Comparison of ENCODE assay signal across 8 cellular contexts in the genomic region with DNA sequence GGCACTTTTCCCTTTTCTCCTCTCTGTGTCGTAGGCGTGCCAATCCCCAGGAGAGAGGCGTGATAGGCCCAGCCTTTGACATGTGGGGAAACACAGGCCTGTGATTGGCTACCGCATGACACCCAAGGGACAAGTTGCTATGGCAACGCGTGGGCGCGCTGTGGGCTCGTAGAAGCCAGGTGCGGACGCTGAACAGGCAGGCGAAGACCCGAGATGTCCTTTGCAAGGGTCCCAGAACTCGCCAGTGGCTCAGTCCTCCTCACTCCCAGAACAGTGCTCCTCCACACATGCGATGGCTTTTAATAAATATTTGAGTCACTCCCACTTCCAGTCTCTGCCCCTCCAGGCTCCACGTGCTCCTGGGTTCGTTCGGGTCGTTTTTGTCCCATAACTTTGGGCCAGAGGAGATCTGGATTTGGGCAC.
DNase-seq lines count a peak whose midpoint lies in the region; ATAC-seq and TF ChIP-seq lines count a peak whose summit lies in the region.

No MANE protein-coding gene starts in this region.

- ATAC-seq in HG02840 (IDR thresholded peaks at IDR 0.05; ENCODE audit: low FRiP score, unreplicated experiment), result peak; percentile 71
- no peak for ATAC-seq in HG03025 (IDR thresholded peaks at IDR 0.05; ENCODE audit: low FRiP score, unreplicated experiment)

- peak overlapping the region; percentile 51 for H3K4me3 ChIP-seq in GM12865 (ENCODE audit: low read depth, low read length)
- peak overlapping the region; percentile 34 for H3K4me3 ChIP-seq in astrocyte of the spinal cord (ENCODE audit: low read depth, low read length)
- H3K4me3 ChIP-seq in retinal pigment epithelial cell (ENCODE audit: low read length), result peak overlapping the region; percentile 47

- DNase-seq in GM12865 (ENCODE audit: low read depth), result peak; percentile 96
- peak; percentile 44 for DNase-seq in NCI-H187 treated with DMSO at 0.1 percent for 48 hours (lab: John Stamatoyannopoulos, UW)
- peak; percentile 82 for DNase-seq in T1000 (lab: John Stamatoyannopoulos, UW)
- DNase-seq in astrocyte of the spinal cord (ENCODE audit: low read depth, low spot score), result peak; percentile 89
- peak; percentile 82 to 86 for DNase-seq in hippocampal formation (lab: John Stamatoyannopoulos, UW)
- no peak for DNase-seq in retinal pigment epithelial cell (ENCODE audit: low read depth)

- in situ Hi-C loops in astrocyte of the spinal cord (cut with HindIII; ENCODE audit: low sequenced_read_pairs), result no loop called here

- TF ChIP-seq CTCF in GM12865 (IDR thresholded peaks at IDR 0.05; ENCODE audit: insufficient read depth, low read depth, low read length, missing control alignments) (no peak), astrocyte of the spinal cord (IDR thresholded peaks at IDR 0.05; ENCODE audit: low read depth, low read length) (no peak), retinal pigment epithelial cell (conservative IDR thresholded peaks at IDR 0.05; ENCODE audit: low read depth, low read length) (no peak)
